Comparison of ENCODE assay signal across 18 cellular contexts in the genomic region with DNA sequence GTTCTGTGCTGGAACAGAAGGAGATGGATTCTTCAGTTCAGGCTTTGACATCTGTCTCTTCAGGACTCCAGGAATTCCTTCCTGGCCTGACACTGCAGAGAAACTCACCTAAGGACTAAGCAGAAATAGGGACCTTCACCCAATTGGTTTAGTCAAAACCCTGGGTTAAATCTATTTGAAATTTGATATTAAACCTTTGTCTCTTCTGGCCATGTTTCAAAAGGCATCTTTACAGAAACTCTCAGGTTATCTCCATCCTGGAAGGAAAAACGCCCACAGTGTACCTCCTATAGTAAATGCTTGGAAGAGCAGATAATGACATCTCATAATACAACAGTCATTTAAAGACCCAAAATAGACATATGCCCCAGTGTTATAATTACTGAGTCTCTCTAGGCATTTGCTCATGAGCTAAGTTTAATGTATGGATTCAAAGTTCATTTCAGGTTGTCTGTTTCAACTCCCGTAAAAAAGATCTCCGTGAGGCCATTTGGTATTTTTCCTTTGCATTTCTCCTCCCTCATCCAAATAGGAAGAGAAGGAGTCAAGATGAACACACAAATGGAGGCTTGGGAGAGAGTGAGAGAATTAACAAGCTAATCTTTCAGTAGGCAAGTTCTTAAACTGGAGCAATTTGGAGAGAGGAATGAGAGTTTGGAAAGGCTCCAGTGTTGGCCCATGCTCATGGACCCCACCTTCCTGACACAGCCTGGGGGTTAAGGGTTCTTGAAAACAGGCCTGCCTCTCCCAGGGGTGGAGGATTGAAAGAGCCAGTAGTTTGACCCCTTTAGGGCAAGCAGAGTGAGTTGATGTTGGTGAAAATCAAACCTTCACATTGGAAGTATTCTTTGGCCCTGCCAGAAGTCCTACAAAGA. TPM values are rescaled to one million over a fixed set of nuclear protein-coding genes. Genes with fewer than 3 reads are reported as not detected.
A peak's percentile ranks its signal among the peaks of the same experiment; 100 is the strongest.
DNase-seq lines count a peak whose midpoint lies in the region; ATAC-seq, FAIRE-seq and TF ChIP-seq lines count a peak whose summit lies in the region.
"Had no signal": no experiment of that assay in that cellular context is flagged by ENCODE, and none has a peak within 500 bp of the region (broad histone marks: within the 10 kb centered on the region; RNA-seq: fewer than 3 reads in every experiment).

No MANE protein-coding gene starts in this region.

- H3K27ac ChIP-seq in kidney (ENCODE audit: low read depth in 2 of 2, low read length in 2 of 2), result peak overlapping the region; percentile 97 to 98
- H3K27ac ChIP-seq: pancreas, SJSA1 had no signal

- peak overlapping the region; percentile 91 to 96 for H3K9ac ChIP-seq in kidney (ENCODE audit: low read length in 2 of 2)

- no peak for DNase-seq in stimulated activated naive CD8-positive, alpha-beta T cell treated with anti-CD3 and anti-CD28 coated beads, Interleukin-15, Interleukin-2, amounts not matched to agents 100 U/mL and 50 U/mL, for 24 hours
- DNase-seq in T-helper 17 cell, result no peak
- DNase-seq in kidney, result no peak
- DNase-seq in SKM-1 (lab: John Stamatoyannopoulos, UW; ENCODE audit: unreplicated experiment), result no peak
- DNase-seq in BE2C, result no peak
- DNase-seq: activated T-cell treated with anti-CD3 and anti-CD28 coated beads, Interleukin-2, amount 50 U/mL, for 1 hour; C1 segment of cervical spinal cord; NCI-H1694; pancreas had no signal

- H3K27me3 ChIP-seq in BE2C, result peaks cover 98% of the 10 kb centered on the region
- H3K27me3 ChIP-seq: SJSA1 had no signal

- peak overlapping the region; percentile 21 for H3K4me3 Mint-ChIP-seq in stimulated activated naive CD8-positive, alpha-beta T cell treated with anti-CD3 and anti-CD28 coated beads, Interleukin-15, Interleukin-2, amounts not matched to agents 100 ng/mL and 50 ng/mL, for 24 hours
- peak overlapping the region; percentile 60 for H3K4me3 Mint-ChIP-seq in T-helper 17 cell
- H3K4me3 Mint-ChIP-seq: memory B cell had no signal

- no peak for ATAC-seq in stimulated activated naive CD8-positive, alpha-beta T cell treated with anti-CD3 and anti-CD28 coated beads, Interleukin-15, Interleukin-2, amounts not matched to agents 100 U/mL and 50 U/mL, for 24 hours
- ATAC-seq in T-helper 17 cell, result no peak
- ATAC-seq in esophagus mucosa, result no peak
- ATAC-seq in GM21786 (IDR thresholded peaks at IDR 0.05; ENCODE audit: unreplicated experiment), result no peak

- no peak for FAIRE-seq in kidney (lab: Jason Lieb, UNC)
- FAIRE-seq: endothelial cell of umbilical vein, HepG2, pancreas had no signal

- no peak for TF ChIP-seq CTCF in kidney (IDR thresholded peaks at IDR 0.05; ENCODE audit: borderline replicate concordance, extremely low read depth, insufficient read depth)
- no peak for TF ChIP-seq CTCF in BE2C (IDR thresholded peaks at IDR 0.05; ENCODE audit: low read depth, low read length)

- no peaks in the 10 kb centered on the region for H3K9me3 Mint-ChIP-seq in stimulated activated naive CD8-positive, alpha-beta T cell treated with anti-CD3 and anti-CD28 coated beads, Interleukin-15, Interleukin-2, amounts not matched to agents 100 ng/mL and 50 ng/mL, for 24 hours
- H3K9me3 Mint-ChIP-seq: memory B cell, WTC11 had no signal

- H3K36me3 ChIP-seq in kidney (ENCODE audit: control insufficient read depth in 1 of 2, insufficient read depth in 2 of 2, low read length in 2 of 2) (no peaks in the 10 kb centered on the region), BE2C (no peaks in the 10 kb centered on the region)
- H3K36me3 ChIP-seq: pancreas, SJSA1 had no signal

- H3K4me1 ChIP-seq in kidney (ENCODE audit: control insufficient read depth in 1 of 2, insufficient read depth in 1 of 2, low read depth in 1 of 2, low read length in 2 of 2), result peaks cover 16 to 30% of the 10 kb centered on the region in 2 donors
- no peaks in the 10 kb centered on the region for H3K4me1 ChIP-seq in BE2C

- peaks cover 83% of the 10 kb centered on the region for H3K27me3 Mint-ChIP-seq in stimulated activated naive CD8-positive, alpha-beta T cell treated with anti-CD3 and anti-CD28 coated beads, Interleukin-15, Interleukin-2, amounts not matched to agents 100 ng/mL and 50 ng/mL, for 24 hours
- peaks cover 94% of the 10 kb centered on the region for H3K27me3 Mint-ChIP-seq in T-helper 17 cell

- H3K9me3 ChIP-seq in T-helper 17 cell (ENCODE audit: control insufficient read depth, low read length, poor library complexity, severe bottlenecking) (no peaks in the 10 kb centered on the region), kidney (ENCODE audit: control insufficient read depth in 1 of 2, low read length in 2 of 2) (no peaks in the 10 kb centered on the region), BE2C (no peaks in the 10 kb centered on the region)
- H3K9me3 ChIP-seq: pancreas, SJSA1 had no signal

- peaks cover 42% of the 10 kb centered on the region for H3K4me1 Mint-ChIP-seq in stimulated activated naive CD8-positive, alpha-beta T cell treated with anti-CD3 and anti-CD28 coated beads, Interleukin-15, Interleukin-2, amounts not matched to agents 100 ng/mL and 50 ng/mL, for 24 hours (ENCODE audit: low read depth)
- peaks cover 47% of the 10 kb centered on the region for H3K4me1 Mint-ChIP-seq in T-helper 17 cell

- H3K27ac Mint-ChIP-seq in stimulated activated naive CD8-positive, alpha-beta T cell treated with anti-CD3 and anti-CD28 coated beads, Interleukin-15, Interleukin-2, amounts not matched to agents 100 ng/mL and 50 ng/mL, for 24 hours, result no peak overlapping the region
- peak overlapping the region; percentile 27 for H3K27ac Mint-ChIP-seq in T-helper 17 cell
- H3K27ac Mint-ChIP-seq: memory B cell, WTC11 had no signal

- intact Hi-C loops in kidney (cut with DNase I), result no loop called here

- H3K4me3 ChIP-seq in kidney (ENCODE audit: low read length in 2 of 2) (peak overlapping the region; percentile 3 to 77), BE2C (ENCODE audit: low read depth, low read length) (no peak overlapping the region)

- H3K36me3 Mint-ChIP-seq in stimulated activated naive CD8-positive, alpha-beta T cell treated with anti-CD3 and anti-CD28 coated beads, Interleukin-15, Interleukin-2, amounts not matched to agents 100 ng/mL and 50 ng/mL, for 24 hours (ENCODE audit: low read depth), result no peaks in the 10 kb centered on the region
- peaks cover 3% of the 10 kb centered on the region for H3K36me3 Mint-ChIP-seq in T-helper 17 cell (ENCODE audit: low read depth)
- H3K36me3 Mint-ChIP-seq: WTC11 had no signal

RNA-seq across cellular contexts. Expression of a gene that starts 5.8 kb away (rescaled TPM):
- total RNA-seq in T-helper 17 cell (1 to 10 TPM in 1 of 2 donors, under 1 TPM in 1; 0.91 to 1.8 TPM), kidney (22.6 TPM), esophagus mucosa (2.4 TPM)
- polyA plus RNA-seq in kidney (ENCODE audit: insufficient read depth, low read depth, low replicate concordance), result 4.4 TPM
- polyA plus RNA-seq in BE2C (2012; ENCODE audit: insufficient read depth, insufficient read length, low read depth), result not detected
- total RNA-seq: HepG2 had no signal
- polyA plus RNA-seq: HepG2 had no signal

RNA-seq across cellular contexts. Expression of a gene that starts 6.1 kb away (rescaled TPM):
- total RNA-seq in T-helper 17 cell, result 1 to 10 TPM; 1.7 to 4.6 TPM
- 99.0 TPM for total RNA-seq in kidney
- 12.1 TPM for polyA plus RNA-seq in kidney (ENCODE audit: insufficient read depth, low read depth, low replicate concordance)
- total RNA-seq in esophagus mucosa, result 6.0 TPM
- not detected for polyA plus RNA-seq in BE2C (2012; ENCODE audit: insufficient read depth, insufficient read length, low read depth)
- total RNA-seq: HepG2 had no signal
- polyA plus RNA-seq: HepG2 had no signal

RNA-seq across cellular contexts. Expression of a gene that starts 9.6 kb away (rescaled TPM):
- total RNA-seq in T-helper 17 cell (not detected), kidney (27.0 TPM), esophagus mucosa (0.16 TPM)
- 12.3 TPM for polyA plus RNA-seq in kidney (ENCODE audit: insufficient read depth, low read depth, low replicate concordance)
- polyA plus RNA-seq in BE2C (2012; ENCODE audit: insufficient read depth, insufficient read length, low read depth), result not detected
- total RNA-seq: cardiac septum, HepG2, WTC11 had no signal
- polyA plus RNA-seq: HepG2 had no signal

RNA-seq across cellular contexts. Expression of a gene that starts 20.8 kb away (rescaled TPM):
- total RNA-seq in T-helper 17 cell (not detected), kidney (90.2 TPM), esophagus mucosa (0.28 TPM)
- 44.0 TPM for polyA plus RNA-seq in kidney (ENCODE audit: insufficient read depth, low read depth, low replicate concordance)
- not detected for polyA plus RNA-seq in BE2C (2012; ENCODE audit: insufficient read depth, insufficient read length, low read depth)
- total RNA-seq: HepG2, WTC11 had no signal
- polyA plus RNA-seq: HepG2 had no signal

RNA-seq across cellular contexts. Expression of a gene that starts 26.9 kb away (rescaled TPM):
- total RNA-seq in T-helper 17 cell, result under 1 TPM in 1 of 2 donors, not detected in 1; 0.82 TPM
- total RNA-seq in kidney, result 45.4 TPM
- 49.6 TPM for polyA plus RNA-seq in kidney (ENCODE audit: insufficient read depth, low read depth, low replicate concordance)
- 2.1 TPM for total RNA-seq in esophagus mucosa
- not detected for polyA plus RNA-seq in BE2C (2012; ENCODE audit: insufficient read depth, insufficient read length, low read depth)
- total RNA-seq: HepG2, WTC11 had no signal

Comparison
In these comparisons a context has a peak if more than half of its experiments do, and no peak if none do; other contexts are left out.
1. RNA of a gene that starts 6.1 kb away (total RNA-seq): 99.0 TPM in kidney (single experiment); 6.0 TPM in esophagus mucosa (single experiment) and 1.7 to 4.6 TPM in T-helper 17 cell; every median in the first group is over 10 times any median in the second.
2. RNA of a gene that starts 9.6 kb away (total RNA-seq): 27.0 TPM in kidney (single experiment); 0.16 TPM in esophagus mucosa (single experiment) and not detected in T-helper 17 cell; every median in the first group is over 10 times any median in the second.